In genomic region chr15:98735895-98736617, GRCh38 we compare ENCODE assay signal across 2 cellular contexts.
TF ChIP-seq lines count a peak whose summit lies in the region.

No MANE protein-coding gene starts in this region.

TF ChIP-seq in HEK293, 187 proteins besides CTCF, POLR2A, EP300 and RAD21 (continued from another document):
- TF ChIP-seq, protein P1, sequence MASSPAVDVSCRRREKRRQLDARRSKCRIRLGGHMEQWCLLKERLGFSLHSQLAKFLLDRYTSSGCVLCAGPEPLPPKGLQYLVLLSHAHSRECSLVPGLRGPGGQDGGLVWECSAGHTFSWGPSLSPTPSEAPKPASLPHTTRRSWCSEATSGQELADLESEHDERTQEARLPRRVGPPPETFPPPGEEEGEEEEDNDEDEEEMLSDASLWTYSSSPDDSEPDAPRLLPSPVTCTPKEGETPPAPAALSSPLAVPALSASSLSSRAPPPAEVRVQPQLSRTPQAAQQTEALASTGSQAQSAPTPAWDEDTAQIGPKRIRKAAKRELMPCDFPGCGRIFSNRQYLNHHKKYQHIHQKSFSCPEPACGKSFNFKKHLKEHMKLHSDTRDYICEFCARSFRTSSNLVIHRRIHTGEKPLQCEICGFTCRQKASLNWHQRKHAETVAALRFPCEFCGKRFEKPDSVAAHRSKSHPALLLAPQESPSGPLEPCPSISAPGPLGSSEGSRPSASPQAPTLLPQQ (tag by site-specific recombination; IDR thresholded peaks at IDR 0.05), result no peak
- no peak for TF ChIP-seq ZNF214 (tag by site-specific recombination; IDR thresholded peaks at IDR 0.05; ENCODE audit: borderline replicate concordance)
- no peak for TF ChIP-seq ZNF366 (tag by site-specific recombination; conservative IDR thresholded peaks at IDR 0.05)
- TF ChIP-seq ZNF776 (tag by site-specific recombination; IDR thresholded peaks at IDR 0.05; ENCODE audit: borderline replicate concordance), result no peak
- no peak for TF ChIP-seq ZNF777 (tag by site-specific recombination; IDR thresholded peaks at IDR 0.05; ENCODE audit: borderline replicate concordance)
- TF ChIP-seq, protein P2, sequence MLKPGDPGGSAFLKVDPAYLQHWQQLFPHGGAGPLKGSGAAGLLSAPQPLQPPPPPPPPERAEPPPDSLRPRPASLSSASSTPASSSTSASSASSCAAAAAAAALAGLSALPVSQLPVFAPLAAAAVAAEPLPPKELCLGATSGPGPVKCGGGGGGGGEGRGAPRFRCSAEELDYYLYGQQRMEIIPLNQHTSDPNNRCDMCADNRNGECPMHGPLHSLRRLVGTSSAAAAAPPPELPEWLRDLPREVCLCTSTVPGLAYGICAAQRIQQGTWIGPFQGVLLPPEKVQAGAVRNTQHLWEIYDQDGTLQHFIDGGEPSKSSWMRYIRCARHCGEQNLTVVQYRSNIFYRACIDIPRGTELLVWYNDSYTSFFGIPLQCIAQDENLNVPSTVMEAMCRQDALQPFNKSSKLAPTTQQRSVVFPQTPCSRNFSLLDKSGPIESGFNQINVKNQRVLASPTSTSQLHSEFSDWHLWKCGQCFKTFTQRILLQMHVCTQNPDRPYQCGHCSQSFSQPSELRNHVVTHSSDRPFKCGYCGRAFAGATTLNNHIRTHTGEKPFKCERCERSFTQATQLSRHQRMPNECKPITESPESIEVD (tag by site-specific recombination; IDR thresholded peaks at IDR 0.05), result peak; percentile 20; the same call in 1 of the 2 replicates
TF ChIP-seq in HEK293: peak in this region for 4.

TF ChIP-seq in WTC11, 78 proteins besides CTCF, POLR2A, EP300 and RAD21 (continued from another document):
- no peak for TF ChIP-seq ERG (CRISPR knock-in tag; IDR thresholded peaks at IDR 0.05)
- TF ChIP-seq ZNF423 (CRISPR knock-in tag; IDR thresholded peaks at IDR 0.05), result no peak
- TF ChIP-seq, protein P3, sequence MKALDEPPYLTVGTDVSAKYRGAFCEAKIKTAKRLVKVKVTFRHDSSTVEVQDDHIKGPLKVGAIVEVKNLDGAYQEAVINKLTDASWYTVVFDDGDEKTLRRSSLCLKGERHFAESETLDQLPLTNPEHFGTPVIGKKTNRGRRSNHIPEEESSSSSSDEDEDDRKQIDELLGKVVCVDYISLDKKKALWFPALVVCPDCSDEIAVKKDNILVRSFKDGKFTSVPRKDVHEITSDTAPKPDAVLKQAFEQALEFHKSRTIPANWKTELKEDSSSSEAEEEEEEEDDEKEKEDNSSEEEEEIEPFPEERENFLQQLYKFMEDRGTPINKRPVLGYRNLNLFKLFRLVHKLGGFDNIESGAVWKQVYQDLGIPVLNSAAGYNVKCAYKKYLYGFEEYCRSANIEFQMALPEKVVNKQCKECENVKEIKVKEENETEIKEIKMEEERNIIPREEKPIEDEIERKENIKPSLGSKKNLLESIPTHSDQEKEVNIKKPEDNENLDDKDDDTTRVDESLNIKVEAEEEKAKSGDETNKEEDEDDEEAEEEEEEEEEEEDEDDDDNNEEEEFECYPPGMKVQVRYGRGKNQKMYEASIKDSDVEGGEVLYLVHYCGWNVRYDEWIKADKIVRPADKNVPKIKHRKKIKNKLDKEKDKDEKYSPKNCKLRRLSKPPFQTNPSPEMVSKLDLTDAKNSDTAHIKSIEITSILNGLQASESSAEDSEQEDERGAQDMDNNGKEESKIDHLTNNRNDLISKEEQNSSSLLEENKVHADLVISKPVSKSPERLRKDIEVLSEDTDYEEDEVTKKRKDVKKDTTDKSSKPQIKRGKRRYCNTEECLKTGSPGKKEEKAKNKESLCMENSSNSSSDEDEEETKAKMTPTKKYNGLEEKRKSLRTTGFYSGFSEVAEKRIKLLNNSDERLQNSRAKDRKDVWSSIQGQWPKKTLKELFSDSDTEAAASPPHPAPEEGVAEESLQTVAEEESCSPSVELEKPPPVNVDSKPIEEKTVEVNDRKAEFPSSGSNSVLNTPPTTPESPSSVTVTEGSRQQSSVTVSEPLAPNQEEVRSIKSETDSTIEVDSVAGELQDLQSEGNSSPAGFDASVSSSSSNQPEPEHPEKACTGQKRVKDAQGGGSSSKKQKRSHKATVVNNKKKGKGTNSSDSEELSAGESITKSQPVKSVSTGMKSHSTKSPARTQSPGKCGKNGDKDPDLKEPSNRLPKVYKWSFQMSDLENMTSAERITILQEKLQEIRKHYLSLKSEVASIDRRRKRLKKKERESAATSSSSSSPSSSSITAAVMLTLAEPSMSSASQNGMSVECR (CRISPR knock-in tag; IDR thresholded peaks at IDR 0.05; ENCODE audit: borderline replicate concordance), result no peak
- no peak for TF ChIP-seq CBFB (CRISPR knock-in tag; IDR thresholded peaks at IDR 0.05; ENCODE audit: low read depth)
- no peak for TF ChIP-seq ETV6 (CRISPR knock-in tag; IDR thresholded peaks at IDR 0.05)
- no peak for TF ChIP-seq RELA (CRISPR knock-in tag; IDR thresholded peaks at IDR 0.05; ENCODE audit: borderline replicate concordance)
- TF ChIP-seq OVOL2 (CRISPR knock-in tag; IDR thresholded peaks at IDR 0.05; ENCODE audit: borderline replicate concordance), result no peak
- TF ChIP-seq NFE2L1 (CRISPR knock-in tag; IDR thresholded peaks at IDR 0.05), result no peak
